23 cellular contexts compared by ENCODE assay signal in the genomic region with DNA sequence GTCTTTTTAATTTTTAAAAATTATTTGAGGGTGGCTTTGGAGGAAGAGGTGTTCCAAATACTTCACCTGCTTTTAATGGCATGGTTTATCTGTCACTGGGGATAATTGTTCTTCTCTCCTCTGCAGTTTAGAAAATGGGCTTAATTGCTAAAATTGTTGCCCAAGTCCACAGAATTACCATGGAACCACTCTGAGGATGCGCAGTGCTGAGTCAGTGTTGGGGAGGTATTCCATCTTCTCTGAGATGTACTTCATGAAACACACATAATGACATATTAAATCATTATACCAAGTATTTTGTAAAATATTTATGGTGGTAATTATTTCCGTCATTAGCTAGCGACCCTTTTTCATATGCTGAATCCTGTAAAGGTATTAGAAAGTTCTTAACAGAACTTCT. TPM values are rescaled to one million over a fixed set of nuclear protein-coding genes. Genes with fewer than 3 reads are reported as not detected.
DNase-seq lines count a peak whose midpoint lies in the region; ATAC-seq lines count a peak whose summit lies in the region.
"Had no signal": no experiment of that assay in that cellular context is flagged by ENCODE, and none has a peak within 500 bp of the region (broad histone marks: within the 10 kb centered on the region; RNA-seq: fewer than 3 reads in every experiment).

No MANE protein-coding gene starts in this region.

- no peak overlapping the region for H2AK5ac ChIP-seq in mesendoderm (ENCODE audit: low read length)

- H3K27me3 ChIP-seq in mesendoderm (ENCODE audit: insufficient read depth, low read length, poor library complexity): no peaks in the 10 kb centered on the region
- no peaks in the 10 kb centered on the region for H3K27me3 ChIP-seq in rectal smooth muscle tissue (ENCODE audit: control insufficient read depth, insufficient read depth, low read length)
- H3K27me3 ChIP-seq: SJCRH30 had no signal

- no peak overlapping the region for H2BK5ac ChIP-seq in mesendoderm (ENCODE audit: low read length)

- H2BK15ac ChIP-seq in mesendoderm (replicated peaks; ENCODE audit: low read depth): peak overlapping the region; percentile 62

- H3K4me3 ChIP-seq in mesendoderm (ENCODE audit: low read length) (no peak overlapping the region), rectal smooth muscle tissue (ENCODE audit: low read length) (no peak overlapping the region)
- H3K4me3 ChIP-seq: PC-9, SJCRH30 had no signal

- no peak overlapping the region for H4K5ac ChIP-seq in mesendoderm (ENCODE audit: low read length)

- H4K8ac ChIP-seq in mesendoderm (ENCODE audit: low read depth, low read length): no peak overlapping the region

- no CpG with 5 or more reads among the region's 3 CpGs for WGBS in mesendoderm (ENCODE audit: extremely low coverage, insufficient coverage, low lambda C conversion rate)

- H3K4me2 ChIP-seq in mesendoderm (ENCODE audit: low read length): no peak overlapping the region
- H3K4me2 ChIP-seq: KMS-11, PC-9 had no signal

- H3K56ac ChIP-seq in mesendoderm (ENCODE audit: low read length): no peak overlapping the region

- H3K4ac ChIP-seq in mesendoderm (ENCODE audit: low read depth, low read length): no peak overlapping the region

- no peak overlapping the region for H3K18ac ChIP-seq in mesendoderm (ENCODE audit: low read length)

- no peaks in the 10 kb centered on the region for H3K79me1 ChIP-seq in mesendoderm (ENCODE audit: low read length)

- no peak for ATAC-seq in HG02981 (IDR thresholded peaks at IDR 0.05; ENCODE audit: unreplicated experiment)
- ATAC-seq: Right ventricle myocardium inferior, SK-N-SH treated with all-trans-retinoic acid at 6 μM for 48 hours had no signal

- peak; percentile 10 for DNase-seq in NCI-H748 (lab: John Stamatoyannopoulos, UW; ENCODE audit: unreplicated experiment)
- DNase-seq in NCI-H748 treated with DMSO at 0.1 percent for 48 hours (lab: John Stamatoyannopoulos, UW): no peak
- DNase-seq in mesendoderm: no peak
- no peak for DNase-seq in NCI-H1105 treated with DMSO at 0.1 percent for 48 hours (lab: John Stamatoyannopoulos, UW)
- DNase-seq in COLO829 (ENCODE audit: low spot score): no peak
- DNase-seq: ACHN, H7, NCI-H1048, NCI-H1417 treated with DMSO at 0.1 percent for 48 hours, NCI-H187, NCI-H2081 treated with DMSO at 0.1 percent for 48 hours, NCI-H2171 treated with DMSO at 0.1 percent for 48 hours, NCI-H345, NCI-H510A treated with DMSO at 0.1 percent for 48 hours, NCI-H774, PC-9, SJCRH30 had no signal

- H3K79me2 ChIP-seq in mesendoderm (ENCODE audit: control insufficient read depth, insufficient read depth, low read length): no peaks in the 10 kb centered on the region

- H3K23ac ChIP-seq in mesendoderm (ENCODE audit: low read length): no peak overlapping the region

- H3K4me1 ChIP-seq in mesendoderm (ENCODE audit: control insufficient read depth, low read depth, low read length) (peaks cover 6% of the 10 kb centered on the region), rectal smooth muscle tissue (ENCODE audit: control insufficient read depth, insufficient read depth, low read length) (peaks cover 2% of the 10 kb centered on the region)

- H3K9ac ChIP-seq in mesendoderm (ENCODE audit: low read length): no peak overlapping the region
- no peak overlapping the region for H3K9ac ChIP-seq in rectal smooth muscle tissue (ENCODE audit: low read length)
- H3K9ac ChIP-seq: KMS-11 had no signal

- no peaks in the 10 kb centered on the region for H3K36me3 ChIP-seq in mesendoderm (ENCODE audit: control insufficient read depth, insufficient read depth, low read length)
- H3K36me3 ChIP-seq in rectal smooth muscle tissue (ENCODE audit: control insufficient read depth, insufficient read depth, low read length): no peaks in the 10 kb centered on the region
- H3K36me3 ChIP-seq: SJCRH30 had no signal

- H3K27ac ChIP-seq in mesendoderm (ENCODE audit: low read depth, low read length): no peak overlapping the region
- peak overlapping the region; percentile 55 for H3K27ac ChIP-seq in rectal smooth muscle tissue (ENCODE audit: low read depth, low read length)
- H3K27ac ChIP-seq: 22Rv1, KMS-11, PC-9, SJCRH30 had no signal

- no peak overlapping the region for H2BK120ac ChIP-seq in mesendoderm (ENCODE audit: low read depth, low read length)

RNA-seq across cellular contexts. Expression of gene ASB5, which starts 8.0 kb away (rescaled TPM):
- 2.3 TPM for polyA plus RNA-seq in mesendoderm (2013, experiment 1 of 2)
- 2.3 TPM for polyA plus RNA-seq in mesendoderm (2013, experiment 2 of 2)

RNA-seq across cellular contexts. Expression of gene SPCS3, which starts 58.7 kb away (rescaled TPM):
- 71.5 TPM for polyA plus RNA-seq in mesendoderm (2013, experiment 1 of 2)
- polyA plus RNA-seq in mesendoderm (2013, experiment 2 of 2): 69.3 TPM
